7 cellular contexts compared by ENCODE assay signal in genomic region chr4:8420151-8420550, GRCh38. TPM values are rescaled to one million over a fixed set of nuclear protein-coding genes. Genes with fewer than 3 reads are reported as not detected.
DNase-seq lines count a peak whose midpoint lies in the region; ATAC-seq and TF ChIP-seq lines count a peak whose summit lies in the region.
"Not testable (repeated sequence)": the region's sequence is repeated elsewhere in the genome, so short reads cannot be mapped to it uniquely, and the experiment has no call there.

No MANE protein-coding gene starts in this region.

- CTCF ChIA-PET in Caco-2 (lab: Charles Lee): interaction anchor here (0.9 to 1.3 kb wide), 2 partner anchors 9 kb away, joined by 3 to 5 read pairs; no protein-coding TSS in a partner anchor
- CTCF ChIA-PET in PC-9 (lab: Charles Lee): interaction anchor here (0.6 kb wide), 1 partner anchor 9 kb away, joined by 3 read pairs; no protein-coding TSS in a partner anchor

- H3K4me3 ChIP-seq in Caco-2 (ENCODE audit: low read depth, low read length); PC-9; breast epithelium; esophagus muscularis mucosa: not testable (repeated sequence)

- not testable (repeated sequence) for TF ChIP-seq CTCF in Caco-2 (IDR thresholded peaks at IDR 0.05; ENCODE audit: insufficient read depth in 1 of 2, low read depth in 1 of 2, low read length in 1 of 2, severe bottlenecking in 1 of 2, unreplicated experiment in 1 of 2); PC-9 (conservative IDR thresholded peaks at IDR 0.05); breast epithelium (IDR thresholded peaks at IDR 0.05); esophagus muscularis mucosa (IDR thresholded peaks at IDR 0.05)

- DNase-seq in Caco-2; activated T-cell treated with anti-CD3 and anti-CD28 coated beads, Interleukin-2, amount 50 U/mL, for 72 hours; breast epithelium (ENCODE audit: low spot score in 2 of 2); esophagus muscularis mucosa (ENCODE audit: extremely low spot score): not testable (repeated sequence)
- peak in 1 of 2 experiments; percentile 45 for DNase-seq in PC-9
- DNase-seq in natural killer cell treated with Interleukin-12 subunit alpha and Interleukin-12 subunit beta and Interleukin-15 and Interleukin-18, amount 100 ng/mL, for 72 hours (ENCODE audit: low spot score): peak; percentile 8

- POLR2A ChIA-PET in Caco-2 (lab: Charles Lee): interaction anchor here (0.8 kb wide), 1 partner anchor 8 kb away, joined by 3 read pairs; no protein-coding TSS in a partner anchor
- POLR2A ChIA-PET in PC-9 (lab: Charles Lee; ENCODE audit: unreplicated experiment): not testable (repeated sequence)

- peak overlapping the region; percentile 73 for H3K27ac Mint-ChIP-seq in Caco-2 (ENCODE audit: unreplicated experiment)
- peak overlapping the region; percentile 76 for H3K27ac Mint-ChIP-seq in activated T-cell treated with anti-CD3 and anti-CD28 coated beads, Interleukin-2, amount 50 U/mL, for 72 hours
- peak overlapping the region; percentile 76 to 83 for H3K27ac Mint-ChIP-seq in natural killer cell treated with Interleukin-12 subunit alpha and Interleukin-12 subunit beta and Interleukin-15 and Interleukin-18, amount 100 ng/mL, for 72 hours
- peak overlapping the region; percentile 63 for H3K27ac Mint-ChIP-seq in stimulated activated memory B cell treated with anti-CD40 and anti-IgM and Interleukin-4, amounts not matched to agents 10 μg/mL and 1 μg/mL and 100 μg/mL, for 72 hours

- not testable (repeated sequence) for H3K9me3 Mint-ChIP-seq in Caco-2 (ENCODE audit: unreplicated experiment); activated T-cell treated with anti-CD3 and anti-CD28 coated beads, Interleukin-2, amount 50 U/mL, for 72 hours; natural killer cell treated with Interleukin-12 subunit alpha and Interleukin-12 subunit beta and Interleukin-15 and Interleukin-18, amount 100 ng/mL, for 72 hours; stimulated activated memory B cell treated with anti-CD40 and anti-IgM and Interleukin-4, amounts not matched to agents 10 μg/mL and 1 μg/mL and 100 μg/mL, for 72 hours

- H3K4me1 Mint-ChIP-seq in Caco-2 (ENCODE audit: low read depth, unreplicated experiment): not testable (repeated sequence)
- H3K4me1 Mint-ChIP-seq in activated T-cell treated with anti-CD3 and anti-CD28 coated beads, Interleukin-2, amount 50 U/mL, for 72 hours (ENCODE audit: low read depth): peaks cover 23% of the 10 kb centered on the region
- peaks cover 13 to 26% of the 10 kb centered on the region in 2 donors for H3K4me1 Mint-ChIP-seq in natural killer cell treated with Interleukin-12 subunit alpha and Interleukin-12 subunit beta and Interleukin-15 and Interleukin-18, amount 100 ng/mL, for 72 hours (ENCODE audit: low read depth in 2 of 2)
- peaks cover 26% of the 10 kb centered on the region for H3K4me1 Mint-ChIP-seq in stimulated activated memory B cell treated with anti-CD40 and anti-IgM and Interleukin-4, amounts not matched to agents 10 μg/mL and 1 μg/mL and 100 μg/mL, for 72 hours

- H3K27me3 Mint-ChIP-seq in Caco-2 (ENCODE audit: insufficient read depth, unreplicated experiment); activated T-cell treated with anti-CD3 and anti-CD28 coated beads, Interleukin-2, amount 50 U/mL, for 72 hours (ENCODE audit: low read depth); natural killer cell treated with Interleukin-12 subunit alpha and Interleukin-12 subunit beta and Interleukin-15 and Interleukin-18, amount 100 ng/mL, for 72 hours; stimulated activated memory B cell treated with anti-CD40 and anti-IgM and Interleukin-4, amounts not matched to agents 10 μg/mL and 1 μg/mL and 100 μg/mL, for 72 hours: not testable (repeated sequence)

- H3F3A ChIP-seq in PC-9 (ENCODE audit: insufficient read depth, low read depth): not testable (repeated sequence)

- H3K4me1 ChIP-seq in Caco-2 (peaks cover 12% of the 10 kb centered on the region), PC-9 (replicated peaks; ENCODE audit: insufficient read depth) (peaks cover 39% of the 10 kb centered on the region), esophagus muscularis mucosa (peaks cover 0 to 48% (median 30%) of the 10 kb centered on the region in 4 donors)
- H3K4me1 ChIP-seq in breast epithelium: not testable (repeated sequence)

- H3K4me3 Mint-ChIP-seq in Caco-2 (ENCODE audit: unreplicated experiment); stimulated activated memory B cell treated with anti-CD40 and anti-IgM and Interleukin-4, amounts not matched to agents 10 μg/mL and 1 μg/mL and 100 μg/mL, for 72 hours: not testable (repeated sequence)
- peak overlapping the region in 1 of 2 donors; percentile 33 for H3K4me3 Mint-ChIP-seq in activated T-cell treated with anti-CD3 and anti-CD28 coated beads, Interleukin-2, amount 50 U/mL, for 72 hours
- H3K4me3 Mint-ChIP-seq in natural killer cell treated with Interleukin-12 subunit alpha and Interleukin-12 subunit beta and Interleukin-15 and Interleukin-18, amount 100 ng/mL, for 72 hours: peak overlapping the region; percentile 39

- not testable (repeated sequence) for H3K9me2 ChIP-seq in PC-9 (ENCODE audit: insufficient read depth)

- not testable (repeated sequence) for BruUV-seq in Caco-2 (replicated peaks; lab: Mats Ljungman, UMichigan); PC-9 (replicated peaks; lab: Mats Ljungman, UMichigan)

- H3K4me2 ChIP-seq in PC-9: peak overlapping the region; percentile 50

- H3K9me3 ChIP-seq in Caco-2; PC-9 (ENCODE audit: insufficient read depth, low read depth); breast epithelium; esophagus muscularis mucosa: not testable (repeated sequence)

- not testable (repeated sequence) for H3K79me2 ChIP-seq in PC-9 (ENCODE audit: low read depth)

- not testable (repeated sequence) for H2AFZ ChIP-seq in PC-9

- not testable (repeated sequence) for H3K36me3 ChIP-seq in Caco-2 (ENCODE audit: control insufficient read depth, insufficient read depth, low read length); PC-9 (ENCODE audit: low read depth); breast epithelium
- H3K36me3 ChIP-seq in esophagus muscularis mucosa: peaks cover 11 to 43% (median 32%) of the 10 kb centered on the region in 4 donors

- TF ChIP-seq POLR2A in breast epithelium (IDR thresholded peaks at IDR 0.05); esophagus muscularis mucosa (IDR thresholded peaks at IDR 0.05; ENCODE audit: low read depth): not testable (repeated sequence)

- not testable (repeated sequence) for ATAC-seq in activated T-cell treated with anti-CD3 and anti-CD28 coated beads, Interleukin-2, amount 50 U/mL, for 72 hours (replicated peaks in 1 of 2); natural killer cell treated with Interleukin-12 subunit alpha and Interleukin-12 subunit beta and Interleukin-15 and Interleukin-18, amount 100 ng/mL, for 72 hours; stimulated activated memory B cell treated with anti-CD40 and anti-IgM and Interleukin-4, amounts not matched to agents 10 μg/mL and 1 μg/mL and 100 μg/mL, for 72 hours

- not testable (repeated sequence) for H3K27ac ChIP-seq in PC-9
- H3K27ac ChIP-seq in breast epithelium: peak overlapping the region; percentile 38 to 71
- peak overlapping the region; percentile 57 to 76 (median 68) for H3K27ac ChIP-seq in esophagus muscularis mucosa (replicated peaks in 1 of 4)

- not testable (repeated sequence) for H3K36me3 Mint-ChIP-seq in Caco-2 (ENCODE audit: insufficient read depth, unreplicated experiment); activated T-cell treated with anti-CD3 and anti-CD28 coated beads, Interleukin-2, amount 50 U/mL, for 72 hours (ENCODE audit: insufficient read depth in 2 of 2); natural killer cell treated with Interleukin-12 subunit alpha and Interleukin-12 subunit beta and Interleukin-15 and Interleukin-18, amount 100 ng/mL, for 72 hours
- peaks cover 33% of the 10 kb centered on the region for H3K36me3 Mint-ChIP-seq in stimulated activated memory B cell treated with anti-CD40 and anti-IgM and Interleukin-4, amounts not matched to agents 10 μg/mL and 1 μg/mL and 100 μg/mL, for 72 hours

- TF ChIP-seq EP300 in esophagus muscularis mucosa (IDR thresholded peaks at IDR 0.05): not testable (repeated sequence)

- not testable (repeated sequence) for H4K20me1 ChIP-seq in PC-9 (ENCODE audit: insufficient read depth)

- intact Hi-C loops in Caco-2 (cut with micrococcal nuclease; ENCODE audit: unreplicated experiment); PC-9 (cut with micrococcal nuclease; ENCODE audit: unreplicated experiment); breast epithelium (cut with DNase I; ENCODE audit: low total_unique reads); esophagus muscularis mucosa (cut with DNase I): not testable (repeated sequence)

- not testable (repeated sequence) for H3K27me3 ChIP-seq in Caco-2 (replicated peaks; ENCODE audit: control insufficient read depth, insufficient read depth, low read length); PC-9 (ENCODE audit: insufficient read depth, low read depth); breast epithelium; esophagus muscularis mucosa

RNA-seq across cellular contexts. Expression of gene ACOX3, which starts 20.4 kb away (rescaled TPM):
- 11.5 and 14.1 TPM in 2 replicates for total RNA-seq in Caco-2 (2022)
- total RNA-seq in PC-9 (2021): 21.0 and 26.1 TPM in 2 replicates
- 10 to 100 TPM; 22.2 to 31.2 TPM for total RNA-seq in activated T-cell treated with anti-CD3 and anti-CD28 coated beads, Interleukin-2, amount 50 U/mL, for 72 hours
- 10 to 100 TPM; 24.0 to 69.4 (median 47.9) TPM for total RNA-seq in breast epithelium
- 10 to 100 TPM; 32.0 to 77.2 (median 43.8) TPM for total RNA-seq in esophagus muscularis mucosa
- 10 to 100 TPM; 19.9 to 22.2 TPM for total RNA-seq in natural killer cell treated with Interleukin-12 subunit alpha and Interleukin-12 subunit beta and Interleukin-15 and Interleukin-18, amount 100 ng/mL, for 72 hours

RNA-seq across cellular contexts. Expression of gene TRMT44, which starts 20.4 kb away (rescaled TPM):
- total RNA-seq in Caco-2 (2022) (22.3 and 23.4 TPM in 2 replicates), PC-9 (2021) (17.4 and 17.9 TPM in 2 replicates), breast epithelium (10 to 100 TPM; 24.6 to 47.7 (median 28.2) TPM), esophagus muscularis mucosa (10 to 100 TPM; 14.6 to 21.6 (median 19.4) TPM)
- total RNA-seq in activated T-cell treated with anti-CD3 and anti-CD28 coated beads, Interleukin-2, amount 50 U/mL, for 72 hours: 10 to 100 TPM; 26.7 TPM
- 10 to 100 TPM; 23.8 to 57.1 TPM for total RNA-seq in natural killer cell treated with Interleukin-12 subunit alpha and Interleukin-12 subunit beta and Interleukin-15 and Interleukin-18, amount 100 ng/mL, for 72 hours
